Comparison of ENCODE assay signal across 11 cellular contexts in the genomic region with DNA sequence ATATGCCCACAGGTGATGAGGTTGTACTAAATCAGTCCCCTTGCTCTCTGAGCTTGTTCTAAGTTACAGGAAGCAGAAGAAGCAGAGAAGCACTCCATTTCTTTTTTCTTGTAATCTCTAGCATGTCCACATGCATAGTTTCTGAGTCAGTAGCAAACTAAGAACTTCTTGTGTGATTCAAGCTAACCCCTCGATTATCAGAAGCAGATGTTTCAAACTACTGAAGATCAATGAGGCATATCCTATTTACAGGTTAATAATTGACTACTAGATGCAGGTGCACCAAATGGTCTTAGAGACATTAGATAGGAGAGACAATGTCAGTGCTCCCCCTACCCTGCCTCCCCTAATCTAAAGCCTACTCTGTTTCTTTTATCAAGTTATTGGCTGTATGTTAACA. TPM values are rescaled to one million over a fixed set of nuclear protein-coding genes. Genes with fewer than 3 reads are reported as not detected.
A peak's percentile ranks its signal among the peaks of the same experiment; 100 is the strongest.
DNase-seq lines count a peak whose midpoint lies in the region; ATAC-seq and TF ChIP-seq lines count a peak whose summit lies in the region.
"Not testable (repeated sequence)": the region's sequence is repeated elsewhere in the genome, so short reads cannot be mapped to it uniquely, and the experiment has no call there.
"Had no signal": no experiment of that assay in that cellular context is flagged by ENCODE, and none has a peak within 500 bp of the region (broad histone marks: within the 10 kb centered on the region; RNA-seq: fewer than 3 reads in every experiment).

No MANE protein-coding gene starts in this region.

- H2BK120ac ChIP-seq in IMR-90 (ENCODE audit: low read depth, low read length), result not testable (repeated sequence)

- H2AK9ac ChIP-seq in IMR-90 (replicated peaks; ENCODE audit: low read depth, low read length, poor library complexity), result not testable (repeated sequence)

- not testable (repeated sequence) for H2BK15ac ChIP-seq in IMR-90 (ENCODE audit: low read depth, low read length)

- not testable (repeated sequence) for H3K9ac ChIP-seq in IMR-90 (ENCODE audit: low read depth, low read length)

- not testable (repeated sequence) for H3K56ac ChIP-seq in IMR-90 (ENCODE audit: extremely low read depth, insufficient read depth, low read length)

- H3K23ac ChIP-seq in IMR-90 (ENCODE audit: low read depth, low read length), result not testable (repeated sequence)

- H3K4me2 ChIP-seq in IMR-90 (ENCODE audit: low read depth, low read length), result not testable (repeated sequence)

- ATAC-seq in GM18861 (IDR thresholded peaks at IDR 0.05; ENCODE audit: unreplicated experiment), result peak; percentile 96
- peak; percentile 96 for ATAC-seq in GM19397 (IDR thresholded peaks at IDR 0.05; ENCODE audit: unreplicated experiment)
- ATAC-seq in GM21576 (IDR thresholded peaks at IDR 0.05; ENCODE audit: unreplicated experiment), result peak; percentile 64
- peak; percentile 92 for ATAC-seq in HG02938 (IDR thresholded peaks at IDR 0.05; ENCODE audit: unreplicated experiment)
- ATAC-seq in HG03175 (IDR thresholded peaks at IDR 0.05; ENCODE audit: unreplicated experiment), result peak; percentile 94
- peak; percentile 77 for ATAC-seq in IMR-90 (ENCODE audit: low read depth)

- TF ChIP-seq RAD21 in IMR-90 (IDR thresholded peaks at IDR 0.05; ENCODE audit: low read length), result not testable (repeated sequence)

- not testable (repeated sequence) for H3K27ac ChIP-seq in IMR-90 (ENCODE audit: insufficient read depth, low read length)

- TF ChIP-seq POLR2A in IMR-90 (IDR thresholded peaks at IDR 0.05; ENCODE audit: low read depth, low read length), result not testable (repeated sequence)

- not testable (repeated sequence) for H4K91ac ChIP-seq in IMR-90 (ENCODE audit: insufficient read depth, low read depth, low read length)

- not testable (repeated sequence) for H2AFZ ChIP-seq in IMR-90 (replicated peaks; ENCODE audit: low read length, poor library complexity)

- H3K4ac ChIP-seq in IMR-90 (ENCODE audit: low read depth, low read length), result not testable (repeated sequence)

- H3K27me3 ChIP-seq in IMR-90 (ENCODE audit: control insufficient read depth, insufficient read depth, low read length); kidney epithelial cell (ENCODE audit: control insufficient read depth, insufficient read depth, low read length): not testable (repeated sequence)

- not testable (repeated sequence) for H3K14ac ChIP-seq in IMR-90 (replicated peaks; ENCODE audit: low read depth, low read length)

- POLR2A ChIA-PET in IMR-90 (lab: Charles Lee; ENCODE audit: unreplicated experiment), result not testable (repeated sequence)

- H3K79me1 ChIP-seq in IMR-90 (ENCODE audit: low read depth in 1 of 2, low read length in 2 of 2), result not testable (repeated sequence)

- dilution Hi-C loops in IMR-90 (cut with HindIII; ENCODE audit: low sequenced_read_pairs, unreplicated experiment), result not testable (repeated sequence)

- peak overlapping the region; percentile 36; the same call in 1 of the 2 replicates for H3K18ac ChIP-seq in IMR-90 (ENCODE audit: low read depth, low read length)

- in situ Hi-C loops in ACHN (cut with HindIII; ENCODE audit: low pct_ligation_motif_present, low pct_unique_long_range_greater_than_20kb, low sequenced_read_pairs); IMR-90 (cut with MboI; ENCODE audit: low sequenced_read_pairs): not testable (repeated sequence)

- not testable (repeated sequence) for H3K9me1 ChIP-seq in IMR-90 (ENCODE audit: insufficient read depth, low read length)

- H3K4me3 ChIP-seq in IMR-90 (ENCODE audit: insufficient read depth, low read depth, low read length); kidney epithelial cell (ENCODE audit: low read depth, low read length): not testable (repeated sequence)

- H4K5ac ChIP-seq in IMR-90 (ENCODE audit: low read depth, low read length), result not testable (repeated sequence)

- no CpG with 5 or more reads among the region's 1 CpG for WGBS in IMR-90 (ENCODE audit: extremely low coverage in 2 of 2, insufficient read length in 1 of 2), 2 experiments

- not testable (repeated sequence) for H3K4me1 ChIP-seq in IMR-90 (ENCODE audit: control insufficient read depth, insufficient read depth, low read length)

- H2BK20ac ChIP-seq in IMR-90 (ENCODE audit: low read depth, low read length), result 0 out of 2 replicates have a peak overlapping the region, but pooled peaks have one; percentile 26

- TF ChIP-seq CTCF in IMR-90 (conservative IDR thresholded peaks at IDR 0.05; ENCODE audit: low read depth, low read length); kidney epithelial cell (IDR thresholded peaks at IDR 0.05; ENCODE audit: insufficient read depth, low read length, poor library complexity, severe bottlenecking): not testable (repeated sequence)

- intact Hi-C loops in IMR-90 (cut with micrococcal nuclease), result not testable (repeated sequence)

- not testable (repeated sequence) for H3K36me3 ChIP-seq in IMR-90 (ENCODE audit: control insufficient read depth, insufficient read depth, low read length); kidney epithelial cell (ENCODE audit: control insufficient read depth, insufficient read depth, low read length)

- H3K9me3 ChIP-seq in IMR-90 (ENCODE audit: control insufficient read depth, insufficient read depth, low read length), result not testable (repeated sequence)

- CTCF ChIA-PET in IMR-90 (lab: Yijun Ruan, JAX), result not testable (repeated sequence)

- DNase-seq in ACHN (peak; percentile 17), IMR-90 (peak; percentile 51), kidney epithelial cell (ENCODE audit: low read depth) (peak; percentile 39)

- H4K20me1 ChIP-seq in IMR-90 (ENCODE audit: insufficient read depth, low read length), result not testable (repeated sequence)

- H2BK5ac ChIP-seq in IMR-90 (ENCODE audit: low read depth, low read length, poor library complexity, severe bottlenecking), result peak overlapping the region; percentile 39

- not testable (repeated sequence) for BruUV-seq in IMR-90 (replicated peaks; lab: Mats Ljungman, UMichigan)

- peak overlapping the region in 1 of 2 experiments; percentile 53; a peak in 1 of 4 replicates for H4K8ac ChIP-seq in IMR-90 (ENCODE audit: low read depth in 2 of 2, low read length in 2 of 2)

- not testable (repeated sequence) for H2AK5ac ChIP-seq in IMR-90 (ENCODE audit: low read depth, low read length)

RNA-seq across cellular contexts. Expression of a gene that starts 21.3 kb away (rescaled TPM):
- total RNA-seq in IMR-90 (2012; rRNA removed) (12.8 and 14.7 TPM in 2 replicates), kidney epithelial cell (0.79 and 1.2 TPM in 2 replicates)
- polyA plus RNA-seq in IMR-90 (2012; rRNA removed), result 7.4 and 8.3 TPM in 2 replicates
- polyA plus RNA-seq in IMR-90 (2012; cell fraction: cytosol; rRNA removed), result 6.7 and 7.3 TPM in 2 replicates
- 2.3 and 5.2 TPM in 2 replicates for polyA plus RNA-seq in IMR-90 (2012; cell fraction: nucleus; rRNA removed; ENCODE audit: low replicate concordance)
- total RNA-seq: activated B cell treated with CpG ODN at 0.5 μM for 24 hours; activated T-cell treated with anti-CD3 and anti-CD28 coated beads, Interleukin-2, amount 50 U/mL, for 4 hours; natural killer cell treated with Interleukin-12 subunit alpha and Interleukin-12 subunit beta and Interleukin-15 and Interleukin-18, amount 100 ng/mL, for 72 hours had no signal
